8 cellular contexts compared by ENCODE assay signal in the genomic region with DNA sequence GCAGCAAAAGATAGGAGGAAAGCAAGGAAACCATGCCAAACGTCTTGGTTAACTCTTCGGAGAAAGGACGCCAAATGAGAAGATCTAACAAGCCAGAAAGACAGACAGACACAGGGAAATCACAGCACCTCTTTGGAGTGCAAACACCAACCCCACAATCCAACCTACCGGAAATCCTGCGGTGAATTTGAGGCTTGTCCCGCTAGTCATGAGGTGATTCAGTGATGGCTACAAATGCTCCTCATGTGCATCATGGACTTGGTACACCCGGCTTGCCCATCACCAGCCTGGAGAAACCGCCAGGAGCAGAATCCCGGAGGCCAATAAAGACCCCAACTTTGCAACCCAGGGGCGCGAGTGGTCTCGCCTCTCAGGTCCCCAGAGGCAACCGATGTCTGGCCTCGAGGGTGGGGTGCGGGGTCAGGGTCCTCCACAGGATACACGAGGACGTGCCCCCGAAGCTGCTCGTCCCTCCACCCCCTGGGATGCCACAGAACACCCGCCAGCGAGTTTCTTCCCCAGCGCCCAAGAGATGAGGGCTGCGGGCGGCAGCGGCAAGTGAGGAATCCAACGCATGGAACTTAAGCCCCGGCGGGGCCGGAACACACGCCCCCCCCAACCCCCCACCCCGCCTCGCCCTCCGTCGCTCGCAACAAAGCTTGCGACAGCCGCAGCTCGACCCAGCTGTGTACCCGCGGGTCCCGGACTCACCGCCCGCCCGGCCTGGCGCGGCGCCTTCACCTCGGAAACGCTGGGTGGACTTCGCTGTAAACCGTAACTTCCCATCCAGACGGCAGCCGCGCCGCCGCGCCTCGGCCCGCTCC. TPM values are rescaled to one million over a fixed set of nuclear protein-coding genes. Genes with fewer than 3 reads are reported as not detected.
DNase-seq lines count a peak whose midpoint lies in the region; ATAC-seq, FAIRE-seq and TF ChIP-seq lines count a peak whose summit lies in the region.
"Not testable (repeated sequence)": the region's sequence is repeated elsewhere in the genome, so short reads cannot be mapped to it uniquely, and the experiment has no call there.

No MANE protein-coding gene starts in this region.

- intact Hi-C loops in CD14-positive monocyte (cut with micrococcal nuclease): not testable (repeated sequence)

- not testable (repeated sequence) for TF ChIP-seq CTCF in CD14-positive monocyte (IDR thresholded peaks at IDR 0.05); epithelial cell of proximal tubule (conservative IDR thresholded peaks at IDR 0.05; ENCODE audit: low read depth, low read length); mesothelial cell of epicardium (IDR thresholded peaks at IDR 0.05; ENCODE audit: unreplicated experiment)

- peaks cover 13% of the 10 kb centered on the region for H3K4me1 Mint-ChIP-seq in CD14-positive monocyte
- H3K4me1 Mint-ChIP-seq in activated T-cell treated with anti-CD3 and anti-CD28 coated beads, Interleukin-2, amount 50 U/mL, for 72 hours (ENCODE audit: low read depth): peaks cover 15% of the 10 kb centered on the region
- not testable (repeated sequence) for H3K4me1 Mint-ChIP-seq in mesothelial cell of epicardium

- H3K27me3 Mint-ChIP-seq in CD14-positive monocyte (ENCODE audit: low read depth in 3 of 3) (peaks cover 40 to 53% (median 46%) of the 10 kb centered on the region in 3 donors), mesothelial cell of epicardium (ENCODE audit: low read depth) (peaks cover 27% of the 10 kb centered on the region)
- H3K27me3 Mint-ChIP-seq in activated T-cell treated with anti-CD3 and anti-CD28 coated beads, Interleukin-2, amount 50 U/mL, for 72 hours (ENCODE audit: low read depth): peaks cover 29% of the 10 kb centered on the region

- not testable (repeated sequence) for H3K36me3 Mint-ChIP-seq in CD14-positive monocyte; activated T-cell treated with anti-CD3 and anti-CD28 coated beads, Interleukin-2, amount 50 U/mL, for 72 hours (ENCODE audit: insufficient read depth in 2 of 2); mesothelial cell of epicardium

- H3K4me3 ChIP-seq in epithelial cell of proximal tubule (ENCODE audit: low read depth, low read length): peak overlapping the region; percentile 60

- H3K9me3 Mint-ChIP-seq in CD14-positive monocyte: peaks cover 13 to 25% (median 18%) of the 10 kb centered on the region in 7 donors
- not testable (repeated sequence) for H3K9me3 Mint-ChIP-seq in activated T-cell treated with anti-CD3 and anti-CD28 coated beads, Interleukin-2, amount 50 U/mL, for 72 hours; mesothelial cell of epicardium

- H3K27ac Mint-ChIP-seq in CD14-positive monocyte (peak overlapping the region in 3 of 7 donors; percentile 54 to 90 (median 87)), mesothelial cell of epicardium (peak overlapping the region; percentile 89)
- peak overlapping the region; percentile 5 for H3K27ac Mint-ChIP-seq in activated T-cell treated with anti-CD3 and anti-CD28 coated beads, Interleukin-2, amount 50 U/mL, for 72 hours

- not testable (repeated sequence) for DNase-seq in CD14-positive monocyte (ENCODE audit: low spot score); epithelial cell of proximal tubule (ENCODE audit: low read depth); mesothelial cell of epicardium (ENCODE audit: low spot score in 2 of 2, unreplicated experiment in 2 of 2)
- DNase-seq in RCC 7860 (ENCODE audit: low spot score): peak; percentile 43
- peak; percentile 45 to 53 for DNase-seq in activated T-cell treated with anti-CD3 and anti-CD28 coated beads, Interleukin-2, amount 50 U/mL, for 72 hours
- DNase-seq in stimulated activated CD8-positive, alpha-beta memory T cell treated with anti-CD3 and anti-CD28 coated beads, Interleukin-12 subunit alpha, Interleukin-12 subunit beta, amount 100 ng/mL, for 4 hours (ENCODE audit: low read depth): peak; percentile 23

- ATAC-seq in GM19467 (IDR thresholded peaks at IDR 0.05; ENCODE audit: unreplicated experiment): peak; percentile 56
- ATAC-seq in HG03159 (IDR thresholded peaks at IDR 0.05; ENCODE audit: unreplicated experiment): peak; percentile 64
- ATAC-seq in activated T-cell treated with anti-CD3 and anti-CD28 coated beads, Interleukin-2, amount 50 U/mL, for 72 hours (replicated peaks in 1 of 2): peak; percentile 83 to 87

- FAIRE-seq in RCC 7860 (lab: Jason Lieb, UNC): not testable (repeated sequence)

- H3K4me3 Mint-ChIP-seq in CD14-positive monocyte (peak overlapping the region; percentile 99), mesothelial cell of epicardium (peak overlapping the region; percentile 98)
- peak overlapping the region; percentile 94 to 98 for H3K4me3 Mint-ChIP-seq in activated T-cell treated with anti-CD3 and anti-CD28 coated beads, Interleukin-2, amount 50 U/mL, for 72 hours

RNA-seq across cellular contexts. Expression of a gene that starts 0.6 kb away (rescaled TPM):
- polyA plus RNA-seq in CD14-positive monocyte: not detected
- total RNA-seq in activated T-cell treated with anti-CD3 and anti-CD28 coated beads, Interleukin-2, amount 50 U/mL, for 72 hours: 1 to 10 TPM; 1.3 to 2.3 TPM
- total RNA-seq in epithelial cell of proximal tubule: 1.0 and 1.9 TPM in 2 replicates
- 4.5 to 5.0 TPM (median 4.9 TPM) in 3 replicates for total RNA-seq in mesothelial cell of epicardium
